In the genomic region with DNA sequence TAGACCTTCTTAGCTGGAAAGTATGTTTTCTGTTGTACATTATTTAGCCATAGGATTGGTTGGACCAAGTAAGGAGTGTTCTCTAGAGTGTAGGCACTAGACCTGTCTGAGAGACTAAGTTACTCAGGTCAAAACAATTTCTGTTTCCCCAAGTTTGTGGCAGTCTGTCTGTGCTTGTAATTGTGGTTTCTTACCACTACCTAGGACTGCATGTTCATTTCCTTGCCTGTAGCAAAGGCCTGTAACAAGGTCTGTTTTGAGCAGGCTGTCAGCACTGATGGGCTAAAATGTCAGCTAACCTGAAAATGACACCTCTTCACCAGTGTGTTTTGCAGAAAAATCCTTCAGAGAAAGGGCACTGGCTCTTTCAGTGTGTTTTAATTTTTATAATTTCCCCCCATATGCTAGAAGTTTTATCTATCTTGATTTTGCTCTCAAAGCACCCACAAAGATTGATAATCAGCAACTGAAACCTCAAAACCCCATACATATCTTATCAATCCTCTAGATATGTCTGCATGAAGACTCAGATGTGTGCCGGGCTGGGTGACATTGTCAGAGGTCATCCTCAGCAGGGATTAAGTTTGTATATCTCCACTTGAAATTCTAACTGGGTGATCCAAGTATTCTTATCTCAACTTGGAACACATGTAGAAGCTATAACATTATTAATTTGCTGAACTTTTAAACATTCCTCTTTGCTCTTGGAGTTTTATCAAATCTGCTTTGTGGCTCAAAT, we compare ENCODE assay signal across 16 cellular contexts. TPM values are rescaled to one million over a fixed set of nuclear protein-coding genes. Genes with fewer than 3 reads are reported as not detected.
DNase-seq lines count a peak whose midpoint lies in the region; ATAC-seq, FAIRE-seq and TF ChIP-seq lines count a peak whose summit lies in the region.
"Had no signal": no experiment of that assay in that cellular context is flagged by ENCODE, and none has a peak within 500 bp of the region (broad histone marks: within the 10 kb centered on the region; RNA-seq: fewer than 3 reads in every experiment).

No MANE protein-coding gene starts in this region.

- H4K20me1 ChIP-seq in keratinocyte (ENCODE audit: control insufficient read depth, extremely low read depth, insufficient read depth, low read length): no peaks in the 10 kb centered on the region
- H4K20me1 ChIP-seq: BLaER1 had no signal

- intact Hi-C loops in activated T-helper 2 cell treated with anti-CD3 and anti-CD28 coated beads, Interferon-gamma antibody, Interleukin-2, Interleukin-4, amounts not matched to agents 10 μg/mL and 5 μg/mL and 100 μg/mL, durations not matched to agents 14 hours and 24 hours and 36 hours (cut with micrococcal nuclease): loop anchor here (2.0 to 10.0 kb wide), 3 partner anchors 51 to 271 kb away; partner anchors contain the start of gene ST6GALNAC3

- no peaks in the 10 kb centered on the region for H3K9me3 ChIP-seq in keratinocyte (ENCODE audit: control insufficient read depth, low read depth, low read length)
- H3K9me3 ChIP-seq: BLaER1, heart right ventricle, testis had no signal

- no peak overlapping the region for H2AFZ ChIP-seq in keratinocyte (ENCODE audit: control insufficient read depth, low read length)
- H2AFZ ChIP-seq: PC-9 had no signal

- no peak for ATAC-seq in GM18498 (IDR thresholded peaks at IDR 0.05; ENCODE audit: unreplicated experiment)
- ATAC-seq: heart right ventricle had no signal

- no peaks in the 10 kb centered on the region for H3K27me3 ChIP-seq in keratinocyte (ENCODE audit: control insufficient read depth, extremely low read depth, insufficient read depth, low read length)
- H3K27me3 ChIP-seq: BLaER1, testis had no signal

- TF ChIP-seq CTCF in keratinocyte (optimal IDR thresholded peaks at IDR 0.05 in 1 of 3, IDR thresholded peaks at IDR 0.05 in 1 of 3, conservative IDR thresholded peaks at IDR 0.05 in 1 of 3; ENCODE audit: extremely low read depth in 1 of 3, insufficient read depth in 2 of 3, low read length in 3 of 3): no peak

- no peak overlapping the region for H3K27ac ChIP-seq in keratinocyte (ENCODE audit: control insufficient read depth, insufficient read depth, low read length)
- H3K27ac ChIP-seq: BLaER1, heart right ventricle, PC-9, testis had no signal

- H3K4me3 ChIP-seq in keratinocyte (ENCODE audit: control insufficient read depth in 2 of 3, extremely low read depth in 1 of 3, insufficient read depth in 2 of 3, low read depth in 1 of 3, low read length in 3 of 3): no peak overlapping the region
- H3K4me3 ChIP-seq: BLaER1, heart right ventricle, PC-9, testis had no signal

- dilution Hi-C loops in keratinocyte (cut with MboI; ENCODE audit: extremely low pct_ligation_motif_present, low sequenced_read_pairs): no loop called here

- no peaks in the 10 kb centered on the region for H3K9me1 ChIP-seq in keratinocyte (ENCODE audit: control insufficient read depth, extremely low read depth, insufficient read depth, low read length)

- no peaks in the 10 kb centered on the region for H3K79me2 ChIP-seq in keratinocyte (ENCODE audit: control insufficient read depth, insufficient read depth, low read length)

- peak; percentile 65 for FAIRE-seq in keratinocyte (lab: Jason Lieb, UNC)
- FAIRE-seq: GM18507, H54, HTR-8/SVneo had no signal

- H3K4me3 Mint-ChIP-seq in activated T-helper 2 cell treated with anti-CD3 and anti-CD28 coated beads, Interferon-gamma antibody, Interleukin-2, Interleukin-4, amounts not matched to agents 10 μg/mL and 5 μg/mL and 100 μg/mL, durations not matched to agents 14 hours and 24 hours and 36 hours (ENCODE audit: low read depth): no peak overlapping the region

- peaks cover 18% of the 10 kb centered on the region for H3K4me1 Mint-ChIP-seq in activated T-helper 2 cell treated with anti-CD3 and anti-CD28 coated beads, Interferon-gamma antibody, Interleukin-2, Interleukin-4, amounts not matched to agents 10 μg/mL and 5 μg/mL and 100 μg/mL, durations not matched to agents 14 hours and 24 hours and 36 hours (ENCODE audit: low read depth)

- H3K27ac Mint-ChIP-seq in activated T-helper 2 cell treated with anti-CD3 and anti-CD28 coated beads, Interferon-gamma antibody, Interleukin-2, Interleukin-4, amounts not matched to agents 10 μg/mL and 5 μg/mL and 100 μg/mL, durations not matched to agents 14 hours and 24 hours and 36 hours: peak overlapping the region; percentile 48

- no peak overlapping the region for H3K9ac ChIP-seq in keratinocyte (ENCODE audit: control insufficient read depth, extremely low read depth, insufficient read depth, low read length)
- H3K9ac ChIP-seq: BLaER1 had no signal

- DNase-seq in ELR (ENCODE audit: low read depth) (peak; percentile 23), HCEC 1CT (peak; percentile 7), keratinocyte (ENCODE audit: low read depth, low spot score) (no peak), cerebellar nuclear complex (lab: John Stamatoyannopoulos, UW) (no peak), OCI-M2 (lab: John Stamatoyannopoulos, UW; ENCODE audit: unreplicated experiment) (no peak), NCI-H345 treated with DMSO at 0.1 percent for 48 hours (lab: John Stamatoyannopoulos, UW; ENCODE audit: unreplicated experiment) (no peak)
- DNase-seq in activated T-helper 2 cell treated with anti-CD3 and anti-CD28 coated beads, Interferon-gamma antibody, Interleukin-2, Interleukin-4, amounts not matched to agents 10 μg/mL and 5 μg/mL and 100 μg/mL, durations not matched to agents 14 hours and 24 hours and 36 hours (ENCODE audit: low spot score): peak; percentile 35
- DNase-seq: heart right ventricle, nucleus accumbens, PC-9, testis had no signal

- H3K4me2 ChIP-seq in keratinocyte (ENCODE audit: control insufficient read depth, extremely low read depth, insufficient read depth, low read depth, low read length): peak overlapping the region; percentile 44
- H3K4me2 ChIP-seq: BLaER1, PC-9 had no signal

- peaks cover 53% of the 10 kb centered on the region for H3K27me3 Mint-ChIP-seq in activated T-helper 2 cell treated with anti-CD3 and anti-CD28 coated beads, Interferon-gamma antibody, Interleukin-2, Interleukin-4, amounts not matched to agents 10 μg/mL and 5 μg/mL and 100 μg/mL, durations not matched to agents 14 hours and 24 hours and 36 hours (ENCODE audit: low read depth)

- H3K4me1 ChIP-seq in keratinocyte (ENCODE audit: control insufficient read depth, extremely low read depth, insufficient read depth, low read length): peaks cover 15% of the 10 kb centered on the region
- H3K4me1 ChIP-seq: BLaER1, heart right ventricle, testis had no signal

- H3K9me3 Mint-ChIP-seq in activated T-helper 2 cell treated with anti-CD3 and anti-CD28 coated beads, Interferon-gamma antibody, Interleukin-2, Interleukin-4, amounts not matched to agents 10 μg/mL and 5 μg/mL and 100 μg/mL, durations not matched to agents 14 hours and 24 hours and 36 hours: no peaks in the 10 kb centered on the region

- no peaks in the 10 kb centered on the region for H3K36me3 ChIP-seq in keratinocyte (ENCODE audit: control insufficient read depth in 2 of 2, extremely low read depth in 1 of 2, insufficient read depth in 2 of 2, low read length in 2 of 2)
- H3K36me3 ChIP-seq: BLaER1, heart right ventricle had no signal

- no peaks in the 10 kb centered on the region for H3K36me3 Mint-ChIP-seq in activated T-helper 2 cell treated with anti-CD3 and anti-CD28 coated beads, Interferon-gamma antibody, Interleukin-2, Interleukin-4, amounts not matched to agents 10 μg/mL and 5 μg/mL and 100 μg/mL, durations not matched to agents 14 hours and 24 hours and 36 hours (ENCODE audit: low read depth)

RNA-seq across cellular contexts. Expression of gene ST6GALNAC3, which starts 50.7 kb away (rescaled TPM):
- total RNA-seq in activated T-helper 2 cell treated with anti-CD3 and anti-CD28 coated beads, Interferon-gamma antibody, Interleukin-2, Interleukin-4, amounts not matched to agents 10 μg/mL and 5 μg/mL and 100 μg/mL, durations not matched to agents 14 hours and 24 hours and 36 hours: 0.53 TPM in 1 of 2 replicates, not detected in the other
- 0.08 to 0.09 TPM in 2 of 3 replicates, not detected in the other for polyA plus RNA-seq in keratinocyte
- polyA plus RNA-seq in keratinocyte (2011; ENCODE audit: low read depth): not detected
- 0.02 TPM in 1 of 2 replicates, not detected in the other for polyA plus RNA-seq in keratinocyte (2011; cell fraction: cytosol; rRNA removed)
- 0.01 TPM in 2 replicates for polyA plus RNA-seq in keratinocyte (2011; cell fraction: nucleus; rRNA removed)
- 0.07 TPM in 1 of 2 replicates, not detected in the other for polyA plus RNA-seq in keratinocyte (2012; ENCODE audit: low replicate concordance)
- not detected in 3 replicates for polyA minus RNA-seq in keratinocyte
- polyA minus RNA-seq in keratinocyte (2011; cell fraction: cytosol; rRNA and poly(A)+ RNA removed): not detected
- not detected in 2 replicates for polyA minus RNA-seq in keratinocyte (2011; cell fraction: nucleus; rRNA and poly(A)+ RNA removed)

Comparison
In these comparisons a context has a peak if more than half of its experiments do, and no peak if none do; other contexts are left out.
1. DNase-seq: peak in ELR (single experiment), HCEC 1CT (single experiment) and activated T-helper 2 cell treated with anti-CD3 and anti-CD28 coated beads, Interferon-gamma antibody, Interleukin-2, Interleukin-4, amounts not matched to agents 10 μg/mL and 5 μg/mL and 100 μg/mL, durations not matched to agents 14 hours and 24 hours and 36 hours (single experiment); none in keratinocyte (single experiment), cerebellar nuclear complex (0 of 2), OCI-M2 (single experiment) and NCI-H345 treated with DMSO at 0.1 percent for 48 hours (single experiment).